Comparison of ENCODE assay signal across 24 cellular contexts in the genomic region with DNA sequence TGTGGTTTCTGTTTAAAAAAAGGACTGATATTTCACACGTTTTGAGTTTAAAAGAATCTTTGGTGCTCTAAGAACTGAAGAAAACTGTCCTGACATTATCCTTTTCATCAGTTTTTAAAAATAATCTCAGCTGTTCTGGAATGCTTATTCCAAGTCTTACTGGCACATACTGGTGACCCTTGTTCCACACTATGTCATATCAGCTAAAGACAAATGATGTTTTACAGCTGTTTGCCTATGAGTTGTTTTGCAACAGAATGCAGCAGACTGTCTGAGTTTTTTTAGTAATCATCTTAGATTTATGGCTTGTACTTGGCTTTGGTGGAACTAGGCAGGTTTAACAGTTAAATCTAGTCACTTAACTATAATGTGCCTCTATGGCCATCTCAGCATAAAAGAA.
"Had no signal": no experiment of that assay in that cellular context is flagged by ENCODE, and none has a peak within 500 bp of the region (broad histone marks: within the 10 kb centered on the region; RNA-seq: fewer than 3 reads in every experiment).

No MANE protein-coding gene starts in this region.

- ATAC-seq: activated T-cell treated with anti-CD3 and anti-CD28 coated beads, Interleukin-2, amount 50 U/mL, for 4 hours; gastrocnemius medialis; left lobe of liver; stimulated activated naive CD8-positive, alpha-beta T cell treated with anti-CD3 and anti-CD28 coated beads, Interleukin-15, amount 100 ng/mL, for 72 hours had no signal

- H3K9me3 ChIP-seq: gastrocnemius medialis, uterus had no signal

- H3K27me3 ChIP-seq: esophagus squamous epithelium, gastrocnemius medialis, suprapubic skin, tibial nerve, uterus had no signal

- H3K27ac Mint-ChIP-seq: activated naive CD8-positive, alpha-beta T cell treated with anti-CD3 and anti-CD28 coated beads for 36 hours; activated T-helper 2 cell treated with anti-CD3 and anti-CD28 coated beads, Interferon-gamma antibody, Interleukin-2, Interleukin-4, amounts not matched to agents 10 μg/mL and 5 μg/mL and 100 μg/mL, durations not matched to agents 14 hours and 24 hours and 36 hours; endodermal cell; nephron progenitor cell; stimulated activated naive CD8-positive, alpha-beta T cell treated with anti-CD3 and anti-CD28 coated beads, Interleukin-15, amount 100 ng/mL, for 72 hours had no signal

- H3K4me3 ChIP-seq: esophagus squamous epithelium, gastrocnemius medialis, suprapubic skin, tibial nerve, uterus had no signal

- H3K4me3 Mint-ChIP-seq: activated naive CD8-positive, alpha-beta T cell treated with anti-CD3 and anti-CD28 coated beads for 36 hours; activated T-cell treated with anti-CD3 and anti-CD28 coated beads, Interleukin-2, amount 50 U/mL, for 4 hours; endodermal cell; nephron progenitor cell; stimulated activated naive CD8-positive, alpha-beta T cell treated with anti-CD3 and anti-CD28 coated beads, Interleukin-15, amount 100 ng/mL, for 72 hours had no signal

- H3K4me1 Mint-ChIP-seq: activated naive CD8-positive, alpha-beta T cell treated with anti-CD3 and anti-CD28 coated beads for 36 hours; nephron progenitor cell; stimulated activated naive CD8-positive, alpha-beta T cell treated with anti-CD3 and anti-CD28 coated beads, Interleukin-15, amount 100 ng/mL, for 72 hours had no signal

- H3K36me3 ChIP-seq: esophagus squamous epithelium, gastrocnemius medialis, suprapubic skin, tibial nerve, uterus had no signal

- H3K36me3 Mint-ChIP-seq: activated naive CD8-positive, alpha-beta T cell treated with anti-CD3 and anti-CD28 coated beads for 36 hours had no signal

- H3K9me3 Mint-ChIP-seq: activated T-helper 2 cell treated with anti-CD3 and anti-CD28 coated beads, Interferon-gamma antibody, Interleukin-2, Interleukin-4, amounts not matched to agents 10 μg/mL and 5 μg/mL and 100 μg/mL, durations not matched to agents 14 hours and 24 hours and 36 hours had no signal

- H3K27ac ChIP-seq: esophagus squamous epithelium, gastrocnemius medialis, suprapubic skin, tibial nerve, uterus had no signal

- DNase-seq: activated CD4-positive, alpha-beta T cell treated with anti-CD3 and anti-CD28 coated beads for 4 hours; activated CD4-positive, alpha-beta T cell treated with anti-CD3 and anti-CD28 coated beads, Interleukin-2, amount 50 U/mL, for 48 hours; activated CD8-positive, alpha-beta memory T cell treated with anti-CD3 and anti-CD28 coated beads, Interleukin-2, amount 50 U/mL, for 48 hours; activated naive CD4-positive, alpha-beta T cell; activated naive CD8-positive, alpha-beta T cell treated with anti-CD3 and anti-CD28 coated beads for 36 hours; activated T-cell treated with anti-CD3 and anti-CD28 coated beads, Interleukin-2, amount 50 U/mL, for 4 hours; amniotic stem cell; cortex of kidney; endodermal cell; esophagus squamous epithelium; gastrocnemius medialis; islet precursor cell; nephron progenitor cell; occipital lobe; posterior cingulate gyrus; retina; stimulated activated CD4-positive, alpha-beta T cell treated with anti-CD3 and anti-CD28 coated beads, Interleukin-4, amount 100 ng/mL, for 4 hours; stimulated activated naive CD8-positive, alpha-beta T cell treated with anti-CD3 and anti-CD28 coated beads, Interleukin-15, amount 100 ng/mL, for 72 hours; T-helper 9 cell; uterus had no signal

- H3K4me1 ChIP-seq: esophagus squamous epithelium, gastrocnemius medialis, suprapubic skin, tibial nerve had no signal

- H3K27me3 Mint-ChIP-seq: activated naive CD8-positive, alpha-beta T cell treated with anti-CD3 and anti-CD28 coated beads for 36 hours had no signal
